Comparison of ENCODE assay signal across 8 cellular contexts in the genomic region with DNA sequence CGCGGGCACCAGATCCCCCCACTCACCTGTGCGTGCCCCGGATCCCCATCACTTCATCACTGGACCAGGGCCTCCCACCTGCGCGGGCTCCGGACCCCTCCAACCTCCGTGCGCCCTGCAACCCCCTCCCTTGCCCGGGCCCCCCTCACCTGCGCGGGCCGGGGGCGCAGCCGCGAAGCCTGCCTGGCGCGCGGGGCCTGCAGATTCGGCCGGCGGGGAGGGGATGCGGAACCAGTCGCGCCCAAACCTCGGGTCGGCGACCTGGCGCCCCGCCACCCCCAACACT. TPM values are rescaled to one million over a fixed set of nuclear protein-coding genes. Genes with fewer than 3 reads are reported as not detected.
DNase-seq lines count a peak whose midpoint lies in the region; ATAC-seq and TF ChIP-seq lines count a peak whose summit lies in the region.

No MANE protein-coding gene starts in this region.

- H3K9me3 ChIP-seq in Peyer's patch: no peaks in the 10 kb centered on the region

- peaks cover 0 to 19% (median 12%) of the 10 kb centered on the region in 4 donors for H3K4me1 ChIP-seq in Peyer's patch

- peaks cover 1% of the 10 kb centered on the region for H3K36me3 Mint-ChIP-seq in progenitor cell of endocrine pancreas (ENCODE audit: insufficient read depth)

- peak overlapping the region in 2 of 4 donors; percentile 47 to 78 for H3K27ac ChIP-seq in Peyer's patch

- H3K36me3 ChIP-seq in Peyer's patch: no peaks in the 10 kb centered on the region

- no peak overlapping the region for H3K27ac Mint-ChIP-seq in progenitor cell of endocrine pancreas

- no peak for ATAC-seq in HG02759 (IDR thresholded peaks at IDR 0.05; ENCODE audit: unreplicated experiment)

- H3K9me3 Mint-ChIP-seq in progenitor cell of endocrine pancreas (ENCODE audit: low read depth): no peaks in the 10 kb centered on the region

- TF ChIP-seq CTCF in GM12875 (IDR thresholded peaks at IDR 0.05; ENCODE audit: borderline replicate concordance, insufficient read depth, low read depth, low read length): no peak
- no peak for TF ChIP-seq CTCF in Peyer's patch (IDR thresholded peaks at IDR 0.05)
- TF ChIP-seq CTCF in fibroblast of mammary gland (conservative IDR thresholded peaks at IDR 0.05; ENCODE audit: control insufficient read depth, insufficient read depth, low read depth, low read length): no peak
- no peak for TF ChIP-seq CTCF in progenitor cell of endocrine pancreas (IDR thresholded peaks at IDR 0.05; ENCODE audit: unreplicated experiment)

- no peak for TF ChIP-seq POLR2A in Peyer's patch (IDR thresholded peaks at IDR 0.05)

- H3K4me3 Mint-ChIP-seq in progenitor cell of endocrine pancreas (ENCODE audit: low read depth): peak overlapping the region; percentile 74

- H3K4me1 Mint-ChIP-seq in progenitor cell of endocrine pancreas (ENCODE audit: low read depth): peaks cover 7% of the 10 kb centered on the region

- DNase-seq in Peyer's patch: no peak
- no peak for DNase-seq in fibroblast of mammary gland (ENCODE audit: low read depth)
- no peak for DNase-seq in progenitor cell of endocrine pancreas (ENCODE audit: low spot score, unreplicated experiment)
- DNase-seq in NCI-H82 (lab: John Stamatoyannopoulos, UW): no peak
- DNase-seq in retina: no peak
- no peak for DNase-seq in mucosa of gallbladder (ENCODE audit: low spot score)

- no peaks in the 10 kb centered on the region for H3K27me3 Mint-ChIP-seq in progenitor cell of endocrine pancreas

- H3K4me3 ChIP-seq in GM12875 (ENCODE audit: low read depth, low read length): peak overlapping the region; percentile 68
- peak overlapping the region; percentile 70 to 83 (median 76) for H3K4me3 ChIP-seq in Peyer's patch
- peak overlapping the region; percentile 61 for H3K4me3 ChIP-seq in fibroblast of mammary gland (ENCODE audit: control insufficient read depth, low read depth, low read length)

- no peaks in the 10 kb centered on the region for H3K27me3 ChIP-seq in Peyer's patch

RNA-seq across cellular contexts. Expression of a gene that starts 0.2 kb away (rescaled TPM):
- total RNA-seq in Peyer's patch (10 to 100 TPM in 2 of 4 donors, 1 to 10 TPM in 2; 3.5 to 77.6 (median 9.8) TPM), progenitor cell of endocrine pancreas (33.2 and 35.0 TPM in 2 replicates), mucosa of gallbladder (12.7 TPM)

RNA-seq across cellular contexts. Expression of a gene that starts 16.3 kb away (rescaled TPM):
- 100 to 1,000 TPM in 1 of 4 donors, 10 to 100 TPM in 3; 38.0 to 156 (median 79.4) TPM for total RNA-seq in Peyer's patch
- 57.4 and 63.2 TPM in 2 replicates for total RNA-seq in progenitor cell of endocrine pancreas
- total RNA-seq in mucosa of gallbladder: 57.9 TPM

RNA-seq across cellular contexts. Expression of a gene that starts 16.6 kb away (rescaled TPM):
- 10 to 100 TPM; 17.8 to 62.7 (median 25.2) TPM for total RNA-seq in Peyer's patch
- total RNA-seq in progenitor cell of endocrine pancreas: 39.7 and 43.6 TPM in 2 replicates
- 38.1 TPM for total RNA-seq in mucosa of gallbladder

RNA-seq across cellular contexts. Expression of a gene that starts 56.5 kb away (rescaled TPM):
- 100 to 1,000 TPM in 3 of 4 donors, 10 to 100 TPM in 1; 23.9 to 190 (median 123) TPM for total RNA-seq in Peyer's patch
- total RNA-seq in progenitor cell of endocrine pancreas: 12.2 and 12.9 TPM in 2 replicates
- 14.2 TPM for total RNA-seq in mucosa of gallbladder

RNA-seq across cellular contexts. Expression of a gene that starts 57.3 kb away (rescaled TPM):
- not detected for total RNA-seq in Peyer's patch
- 0.31 TPM in 1 of 2 replicates, not detected in the other for total RNA-seq in progenitor cell of endocrine pancreas
- not detected for total RNA-seq in mucosa of gallbladder
